In the genomic region with DNA sequence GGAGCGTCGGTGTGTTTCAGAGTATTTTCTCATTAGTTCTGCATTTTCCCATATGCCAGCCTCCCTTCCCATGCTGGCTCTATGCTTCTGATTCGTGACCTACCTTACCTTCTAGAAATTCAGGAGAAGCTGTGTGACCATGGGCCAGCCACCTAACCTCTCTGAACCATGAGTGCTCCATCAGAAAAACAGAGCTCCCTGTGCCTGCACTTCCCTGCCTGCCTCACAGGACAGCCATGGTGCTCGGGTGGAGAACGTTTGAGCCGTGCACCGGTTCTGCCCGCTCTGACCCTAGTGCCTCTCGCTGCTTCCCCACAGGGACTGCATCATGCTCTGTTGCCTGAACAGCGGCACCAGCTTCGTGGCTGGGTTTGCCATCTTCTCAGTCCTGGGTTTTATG, we compare ENCODE assay signal across 30 cellular contexts.
"Had no signal": no experiment of that assay in that cellular context is flagged by ENCODE, and none has a peak within 500 bp of the region (broad histone marks: within the 10 kb centered on the region; RNA-seq: fewer than 3 reads in every experiment).

No MANE protein-coding gene starts in this region.

- H3K36me3 ChIP-seq: adrenal gland, esophagus muscularis mucosa, gastrocnemius medialis had no signal

- H3K27me3 ChIP-seq: adrenal gland, body of pancreas, foreskin keratinocyte had no signal

- H3K27ac ChIP-seq: adrenal gland, body of pancreas, esophagus muscularis mucosa, foreskin keratinocyte, gastrocnemius medialis, VCaP had no signal

- H3K9me3 ChIP-seq: adrenal gland, body of pancreas, gastrocnemius medialis had no signal

- ATAC-seq: activated naive CD8-positive, alpha-beta T cell treated with anti-CD3 and anti-CD28 coated beads, Interleukin-2, amount 50 U/mL, for 24 hours; body of pancreas; effector memory CD8-positive, alpha-beta T cell; foreskin keratinocyte; gastrocnemius medialis; WTC11 had no signal

- FAIRE-seq: TTC549 had no signal

- H3K4me1 ChIP-seq: adrenal gland, body of pancreas, esophagus muscularis mucosa, foreskin keratinocyte, gastrocnemius medialis had no signal

- DNase-seq: activated CD4-positive, alpha-beta memory T cell treated with anti-CD3 and anti-CD28 coated beads, Interleukin-2, amount 10 ng/mL, durations not matched to agents 7 days and 5 days; activated CD4-positive, alpha-beta T cell treated with anti-CD3 and anti-CD28 coated beads for 1 hour; activated CD4-positive, alpha-beta T cell treated with anti-CD3 and anti-CD28 coated beads for 4 hours; activated CD4-positive, alpha-beta T cell treated with anti-CD3 and anti-CD28 coated beads, Interleukin-2, amount 10 ng/mL, durations not matched to agents 7 days and 5 days; activated CD4-positive, alpha-beta T cell treated with anti-CD3 and anti-CD28 coated beads, Interleukin-2, amount 50 U/mL, for 4 hours; activated effector memory CD4-positive, alpha-beta T cell treated with anti-CD3 and anti-CD28 coated beads, Interleukin-2, amount 50 U/mL, for 16 hours; activated naive CD4-positive, alpha-beta T cell treated with anti-CD3 and anti-CD28 coated beads for 36 hours; activated naive CD8-positive, alpha-beta T cell treated with anti-CD3 and anti-CD28 coated beads for 36 hours; activated naive CD8-positive, alpha-beta T cell treated with anti-CD3 and anti-CD28 coated beads, Interleukin-2, amount 50 U/mL, for 24 hours; activated T-cell treated with anti-CD3 and anti-CD28 coated beads, Interleukin-2, amount 50 U/mL, for 1 hour; activated T-cell treated with anti-CD3 and anti-CD28 coated beads, Interleukin-2, amount 50 U/mL, for 48 hours; amygdala; aorta; body of pancreas; central memory CD4-positive, alpha-beta T cell; cerebellar nuclear complex; cortex of kidney; dermis blood vessel endothelial cell; effector CD4-positive, alpha-beta T cell; effector memory CD8-positive, alpha-beta T cell; erythroblast; foreskin keratinocyte; gastrocnemius medialis; glutamatergic neuron; T-helper 9 cell had no signal

- H3K4me3 ChIP-seq: adrenal gland, body of pancreas, esophagus muscularis mucosa, gastrocnemius medialis had no signal
